ENCODE assay signal across 31 cellular contexts in the genomic region with DNA sequence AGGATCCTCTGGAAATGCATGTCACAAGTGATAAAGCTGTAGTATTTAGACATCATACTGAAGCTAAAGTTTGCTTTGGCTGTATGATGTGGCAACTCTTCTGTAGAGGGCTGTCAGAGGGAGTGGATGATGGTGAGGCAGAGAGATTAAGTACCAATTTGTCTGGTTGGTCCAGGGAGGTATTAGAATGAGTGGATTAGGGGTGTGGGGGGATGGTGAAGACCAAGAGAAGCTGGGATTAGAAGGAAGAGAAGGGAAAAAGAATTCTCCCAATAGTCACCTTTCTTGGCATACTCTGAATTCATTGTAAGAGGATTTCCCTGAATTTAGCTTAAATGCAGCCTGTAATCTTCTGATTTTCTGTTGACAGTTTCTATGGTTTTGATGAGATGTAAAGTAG. TPM values are rescaled to one million over a fixed set of nuclear protein-coding genes. Genes with fewer than 3 reads are reported as not detected.
"Had no signal": no experiment of that assay in that cellular context is flagged by ENCODE, and none has a peak within 500 bp of the region (broad histone marks: within the 10 kb centered on the region; RNA-seq: fewer than 3 reads in every experiment).

No MANE protein-coding gene starts in this region.

- H3K4me3 ChIP-seq: adrenal gland, body of pancreas, cardiac muscle cell, colonic mucosa, mucosa of descending colon, pancreas, psoas muscle, sigmoid colon, suprapubic skin, tibial artery had no signal

- DNase-seq: activated CD4-positive, alpha-beta T cell treated with anti-CD3 and anti-CD28 coated beads for 48 hours; activated CD4-positive, alpha-beta T cell treated with anti-CD3 and anti-CD28 coated beads, Interleukin-2, amount 50 U/mL, for 48 hours; activated CD8-positive, alpha-beta memory T cell treated with anti-CD3 and anti-CD28 coated beads for 24 hours; activated effector memory CD4-positive, alpha-beta T cell treated with Interleukin-2 at 50 U/mL for 16 hours; activated naive CD4-positive, alpha-beta T cell treated with Interleukin-2 at 50 U/mL for 16 hours; activated naive CD8-positive, alpha-beta T cell treated with anti-CD3 and anti-CD28 coated beads for 36 hours; adrenal gland; aorta; body of pancreas; cerebellar nuclear complex; colonic mucosa; effector memory CD4-positive, alpha-beta T cell; head of caudate nucleus; hippocampal formation; left cardiac atrium; left ventricle myocardium superior; mucosa of descending colon; pancreas; psoas muscle; sigmoid colon; stimulated activated CD4-positive, alpha-beta T cell treated with anti-CD3 and anti-CD28 coated beads, Interleukin-15, amount 100 ng/mL, for 24 hours; stimulated activated CD4-positive, alpha-beta T cell treated with anti-CD3 and anti-CD28 coated beads, Interleukin-2, amount 100 ng/mL, for 24 hours; stimulated activated naive CD4-positive, alpha-beta T cell; tibial artery had no signal

- H3K27ac Mint-ChIP-seq: activated naive CD8-positive, alpha-beta T cell treated with anti-CD3 and anti-CD28 coated beads for 36 hours; natural killer cell treated with Interleukin-12 subunit alpha and Interleukin-12 subunit beta and Interleukin-15 and Interleukin-18, amount 100 ng/mL, for 72 hours had no signal

- H3K9me3 Mint-ChIP-seq: activated naive CD8-positive, alpha-beta T cell treated with anti-CD3 and anti-CD28 coated beads for 36 hours; natural killer cell treated with Interleukin-12 subunit alpha and Interleukin-12 subunit beta and Interleukin-15 and Interleukin-18, amount 100 ng/mL, for 72 hours had no signal

- H3K36me3 Mint-ChIP-seq: activated naive CD8-positive, alpha-beta T cell treated with anti-CD3 and anti-CD28 coated beads for 36 hours; natural killer cell treated with Interleukin-12 subunit alpha and Interleukin-12 subunit beta and Interleukin-15 and Interleukin-18, amount 100 ng/mL, for 72 hours had no signal

- ATAC-seq: activated CD4-positive, CD25-positive, alpha-beta regulatory T cell treated with anti-CD3 and anti-CD28 coated beads, Interleukin-2, amount 50 U/mL, for 24 hours; body of pancreas; left cardiac atrium; left ventricle myocardium superior; mucosa of descending colon; natural killer cell treated with Interleukin-12 subunit alpha and Interleukin-12 subunit beta and Interleukin-15 and Interleukin-18, amount 100 ng/mL, for 72 hours; pancreas; psoas muscle had no signal

- H3K27me3 ChIP-seq: body of pancreas, pancreas had no signal

- H3K4me1 Mint-ChIP-seq: activated naive CD8-positive, alpha-beta T cell treated with anti-CD3 and anti-CD28 coated beads for 36 hours had no signal

- H3K27ac ChIP-seq: adrenal gland, body of pancreas, cardiac muscle cell, colonic mucosa, neutrophil, pancreas, psoas muscle, sigmoid colon, suprapubic skin, tibial artery, VCaP had no signal

- H3K4me3 Mint-ChIP-seq: activated naive CD8-positive, alpha-beta T cell treated with anti-CD3 and anti-CD28 coated beads for 36 hours; natural killer cell treated with Interleukin-12 subunit alpha and Interleukin-12 subunit beta and Interleukin-15 and Interleukin-18, amount 100 ng/mL, for 72 hours had no signal

RNA-seq across cellular contexts. Expression of a gene that starts 3.6 kb away (rescaled TPM):
- total RNA-seq: activated naive CD8-positive, alpha-beta T cell treated with anti-CD3 and anti-CD28 coated beads for 36 hours; natural killer cell treated with Interleukin-12 subunit alpha and Interleukin-12 subunit beta and Interleukin-15 and Interleukin-18, amount 100 ng/mL, for 72 hours had no signal

RNA-seq across cellular contexts. Expression of a gene that starts 43.8 kb away (rescaled TPM):
- total RNA-seq: activated naive CD8-positive, alpha-beta T cell treated with anti-CD3 and anti-CD28 coated beads for 36 hours; dermis microvascular lymphatic vessel endothelial cell; natural killer cell treated with Interleukin-12 subunit alpha and Interleukin-12 subunit beta and Interleukin-15 and Interleukin-18, amount 100 ng/mL, for 72 hours had no signal
